ENCODE assay signal across 8 cellular contexts in genomic region chr10:102065561-102066420, GRCh38. TPM values are rescaled to one million over a fixed set of nuclear protein-coding genes. Genes with fewer than 3 reads are reported as not detected.
DNase-seq lines count a peak whose midpoint lies in the region; ATAC-seq and TF ChIP-seq lines count a peak whose summit lies in the region.

No MANE protein-coding gene starts in this region.

- H3K27ac ChIP-seq in KMS-11 (peak overlapping the region; percentile 52), gastroesophageal sphincter (peak overlapping the region; percentile 68 to 98 (median 93)), neutrophil (peak overlapping the region; percentile 94)

- peak overlapping the region; percentile 70 for H2AFZ ChIP-seq in KMS-11 (ENCODE audit: low read depth)

- H3K9ac ChIP-seq in KMS-11 = peak overlapping the region; percentile 85

- H3K4me3 ChIP-seq in KMS-11 (IDR thresholded peaks at IDR 0.05; ENCODE audit: insufficient read depth, low read depth, low read length) (no peak overlapping the region), gastroesophageal sphincter (peak overlapping the region; percentile 59 to 99), neutrophil (ENCODE audit: low read depth in 1 of 2, low read length in 1 of 2) (peak overlapping the region; percentile 81 to 92)

- H3K9me3 Mint-ChIP-seq in activated T-helper 17 cell treated with anti-CD3 and anti-CD28 coated beads, Interleukin-2, amount 50 U/mL, for 72 hours = no peaks in the 10 kb centered on the region

- peak overlapping the region; percentile 86 for H3K27ac Mint-ChIP-seq in activated T-helper 17 cell treated with anti-CD3 and anti-CD28 coated beads, Interleukin-2, amount 50 U/mL, for 72 hours

- no peak for TF ChIP-seq EP300 in gastroesophageal sphincter (IDR thresholded peaks at IDR 0.05)

- peak; percentile 20 for ATAC-seq in GM21723 (IDR thresholded peaks at IDR 0.05; ENCODE audit: unreplicated experiment)
- ATAC-seq in activated T-helper 17 cell treated with anti-CD3 and anti-CD28 coated beads, Interleukin-2, amount 50 U/mL, for 72 hours (replicated peaks) = peak; percentile 19
- ATAC-seq in gastroesophageal sphincter = peak; percentile 39

- H3K79me2 ChIP-seq in KMS-11 (ENCODE audit: insufficient read depth, low read depth) = 0 out of 2 replicates have a peak, but pooled peaks cover 4% of the 10 kb centered on the region

- peak overlapping the region; percentile 43 for H3K4me2 ChIP-seq in KMS-11

- no CpG with 5 or more reads among the region's 64 CpGs for WGBS in gastroesophageal sphincter (ENCODE audit: low coverage in 1 of 2), 2 donors

- H3K9me3 ChIP-seq in gastroesophageal sphincter (no peaks in the 10 kb centered on the region), neutrophil (no peaks in the 10 kb centered on the region)

- peak overlapping the region; percentile 83 for H3K4me3 Mint-ChIP-seq in activated T-helper 17 cell treated with anti-CD3 and anti-CD28 coated beads, Interleukin-2, amount 50 U/mL, for 72 hours

- no peaks in the 10 kb centered on the region for H4K20me1 ChIP-seq in KMS-11 (ENCODE audit: insufficient read depth)

- H3K36me3 ChIP-seq in KMS-11 (ENCODE audit: insufficient read depth) (no peaks in the 10 kb centered on the region), gastroesophageal sphincter (peaks cover 0 to 31% of the 10 kb centered on the region in 2 donors), neutrophil (peaks cover 12% of the 10 kb centered on the region)

- DNase-seq in GM10266 (ENCODE audit: extremely low spot score) = no peak
- DNase-seq in NCI-H345 treated with DMSO at 0.1 percent for 48 hours (lab: John Stamatoyannopoulos, UW; ENCODE audit: unreplicated experiment) = no peak
- DNase-seq in Kasumi-1 (lab: John Stamatoyannopoulos, UW) = no peak

- H3K36me3 Mint-ChIP-seq in activated T-helper 17 cell treated with anti-CD3 and anti-CD28 coated beads, Interleukin-2, amount 50 U/mL, for 72 hours (ENCODE audit: low read depth) = no peaks in the 10 kb centered on the region

- peaks cover 6% of the 10 kb centered on the region for H3K4me1 Mint-ChIP-seq in activated T-helper 17 cell treated with anti-CD3 and anti-CD28 coated beads, Interleukin-2, amount 50 U/mL, for 72 hours

- H3K27me3 Mint-ChIP-seq in activated T-helper 17 cell treated with anti-CD3 and anti-CD28 coated beads, Interleukin-2, amount 50 U/mL, for 72 hours = no peaks in the 10 kb centered on the region

- TF ChIP-seq POLR2A in gastroesophageal sphincter (IDR thresholded peaks at IDR 0.05) = no peak

- TF ChIP-seq CTCF in GM10266 (IDR thresholded peaks at IDR 0.05; ENCODE audit: control insufficient read depth, insufficient read depth, low read depth, missing control alignments) = peak; percentile 17
- no peak for TF ChIP-seq CTCF in KMS-11 (conservative IDR thresholded peaks at IDR 0.05; ENCODE audit: low read depth, low read length)
- no peak for TF ChIP-seq CTCF in gastroesophageal sphincter (IDR thresholded peaks at IDR 0.05)
- TF ChIP-seq CTCF in neutrophil (IDR thresholded peaks at IDR 0.05) = no peak

- no peaks in the 10 kb centered on the region for H3K27me3 ChIP-seq in KMS-11 (ENCODE audit: insufficient read depth, low read depth)
- no peaks in the 10 kb centered on the region for H3K27me3 ChIP-seq in gastroesophageal sphincter
- no peaks in the 10 kb centered on the region for H3K27me3 ChIP-seq in neutrophil

- H3K4me1 ChIP-seq in KMS-11 (ENCODE audit: low read depth, poor library complexity, severe bottlenecking) (peaks cover 9% of the 10 kb centered on the region), gastroesophageal sphincter (peaks cover 4 to 51% (median 16%) of the 10 kb centered on the region in 3 donors), neutrophil (ENCODE audit: control insufficient read depth in 1 of 2, insufficient read depth in 1 of 2, low read depth in 1 of 2, low read length in 1 of 2) (peaks cover 36 to 38% of the 10 kb centered on the region in 2 experiments)

RNA-seq across cellular contexts. Expression of gene HPS6, which starts 0.6 kb away (rescaled TPM):
- 10 to 100 TPM; 12.5 to 21.6 TPM for total RNA-seq in activated T-helper 17 cell treated with anti-CD3 and anti-CD28 coated beads, Interleukin-2, amount 50 U/mL, for 72 hours
- total RNA-seq in gastroesophageal sphincter = 10 to 100 TPM; 24.1 to 36.2 (median 27.1) TPM

RNA-seq across cellular contexts. Expression of gene ARMH3, which starts 9.8 kb away (rescaled TPM):
- total RNA-seq in activated T-helper 17 cell treated with anti-CD3 and anti-CD28 coated beads, Interleukin-2, amount 50 U/mL, for 72 hours = 10 to 100 TPM; 27.7 to 38.5 TPM
- 10 to 100 TPM; 12.4 to 17.2 (median 14.9) TPM for total RNA-seq in gastroesophageal sphincter

RNA-seq across cellular contexts. Expression of gene LDB1, which starts 54.4 kb away (rescaled TPM):
- total RNA-seq in activated T-helper 17 cell treated with anti-CD3 and anti-CD28 coated beads, Interleukin-2, amount 50 U/mL, for 72 hours = 10 to 100 TPM; 93.6 to 99.1 TPM
- total RNA-seq in gastroesophageal sphincter = 10 to 100 TPM; 43.7 to 92.0 (median 60.4) TPM
